In the genomic region with DNA sequence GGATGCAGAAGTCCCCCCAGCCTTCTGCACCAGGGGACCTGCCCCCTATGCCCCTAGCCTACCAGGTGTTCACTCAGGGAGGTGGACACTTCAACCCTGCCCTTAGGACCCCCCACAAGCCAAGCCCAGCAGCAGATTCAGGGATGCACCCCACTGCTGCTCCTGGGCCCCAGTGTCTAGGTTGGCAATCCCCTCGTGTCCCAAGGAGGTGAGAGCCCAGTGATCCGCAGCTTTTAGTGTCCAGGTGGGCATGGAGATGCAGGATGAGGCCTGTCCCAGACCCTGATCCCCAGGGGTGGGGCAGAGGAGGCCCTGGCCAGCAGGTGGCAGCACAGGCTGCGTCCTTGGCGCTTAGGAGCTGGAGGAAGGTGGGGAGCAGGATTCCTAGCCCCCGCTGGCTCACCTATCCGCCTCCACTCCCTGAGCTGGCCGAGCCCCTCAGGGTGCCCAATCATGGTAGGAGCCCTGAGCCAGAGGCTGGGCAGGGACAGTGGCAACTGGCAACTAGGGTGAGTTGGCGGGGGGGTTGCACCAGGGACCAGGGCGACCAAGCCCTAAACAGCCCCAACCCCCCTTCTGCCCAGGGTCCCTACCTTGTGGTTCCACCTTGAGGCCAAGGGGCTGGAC, we compare ENCODE assay signal across 1 cellular context.
TF ChIP-seq lines count a peak whose summit lies in the region.

No MANE protein-coding gene starts in this region.

TF ChIP-seq in HepG2, 621 proteins besides CTCF, POLR2A, EP300 and RAD21 (continues in another document):
- TF ChIP-seq, protein P1, sequence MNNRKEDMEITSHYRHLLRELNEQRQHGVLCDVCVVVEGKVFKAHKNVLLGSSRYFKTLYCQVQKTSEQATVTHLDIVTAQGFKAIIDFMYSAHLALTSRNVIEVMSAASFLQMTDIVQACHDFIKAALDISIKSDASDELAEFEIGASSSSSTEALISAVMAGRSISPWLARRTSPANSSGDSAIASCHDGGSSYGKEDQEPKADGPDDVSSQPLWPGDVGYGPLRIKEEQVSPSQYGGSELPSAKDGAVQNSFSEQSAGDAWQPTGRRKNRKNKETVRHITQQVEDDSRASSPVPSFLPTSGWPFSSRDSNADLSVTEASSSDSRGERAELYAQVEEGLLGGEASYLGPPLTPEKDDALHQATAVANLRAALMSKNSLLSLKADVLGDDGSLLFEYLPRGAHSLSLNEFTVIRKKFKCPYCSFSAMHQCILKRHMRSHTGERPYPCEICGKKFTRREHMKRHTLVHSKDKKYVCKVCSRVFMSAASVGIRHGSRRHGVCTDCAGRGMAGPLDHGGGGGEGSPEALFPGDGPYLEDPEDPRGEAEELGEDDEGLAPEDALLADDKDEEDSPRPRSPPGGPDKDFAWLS (CRISPR knock-in tag; IDR thresholded peaks at IDR 0.05; ENCODE audit: borderline replicate concordance) = no peak
- TF ChIP-seq RBFOX2 (IDR thresholded peaks at IDR 0.05; ENCODE audit: low read depth, low read length) (0 out of 2 replicates have a peak, but pooled peaks have one; percentile 17), THAP11 (CRISPR knock-in tag; IDR thresholded peaks at IDR 0.05) (no peak), ZNF414 (CRISPR knock-in tag; IDR thresholded peaks at IDR 0.05) (0 out of 2 replicates have a peak, but pooled peaks have one; percentile 60), ZNF772 (CRISPR knock-in tag; IDR thresholded peaks at IDR 0.05) (peak; percentile 25; the same call in 1 of the 2 replicates), ZNF547 (CRISPR knock-in tag; IDR thresholded peaks at IDR 0.05) (no peak), ZNF570 (CRISPR knock-in tag; IDR thresholded peaks at IDR 0.05; ENCODE audit: borderline replicate concordance) (no peak), ISL2 (CRISPR knock-in tag; IDR thresholded peaks at IDR 0.05) (no peak), TRAFD1 (CRISPR knock-in tag; IDR thresholded peaks at IDR 0.05; ENCODE audit: borderline replicate concordance) (no peak), ZBTB7A (CRISPR knock-in tag; IDR thresholded peaks at IDR 0.05) (peak; percentile 72), LCORL (IDR thresholded peaks at IDR 0.05) (no peak), LCORL (CRISPR knock-in tag; IDR thresholded peaks at IDR 0.05) (peak; percentile 89), RARA (CRISPR knock-in tag; IDR thresholded peaks at IDR 0.05) (0 out of 2 replicates have a peak, but pooled peaks have one; percentile 4), ZMAT3 (CRISPR knock-in tag; conservative IDR thresholded peaks at IDR 0.05) (peak; percentile 42; the same call in 1 of the 2 replicates), ZNF883 (CRISPR knock-in tag; IDR thresholded peaks at IDR 0.05; ENCODE audit: not compliant biosample characterization) (peak; percentile 59), ARID4A (CRISPR knock-in tag; IDR thresholded peaks at IDR 0.05; ENCODE audit: borderline replicate concordance) (peak; percentile 48; the same call in 1 of the 2 replicates), RFX3 (CRISPR knock-in tag; IDR thresholded peaks at IDR 0.05) (no peak), ZSCAN21 (CRISPR knock-in tag; IDR thresholded peaks at IDR 0.05; ENCODE audit: borderline replicate concordance) (0 out of 2 replicates have a peak, but pooled peaks have one; percentile 47), NCOA2 (CRISPR knock-in tag; IDR thresholded peaks at IDR 0.05) (no peak), SAP130 (CRISPR knock-in tag; IDR thresholded peaks at IDR 0.05; ENCODE audit: low read depth) (0 out of 2 replicates have a peak, but pooled peaks have one; percentile 13), ZNF335 (CRISPR knock-in tag; IDR thresholded peaks at IDR 0.05) (no peak), DR1 (CRISPR knock-in tag; IDR thresholded peaks at IDR 0.05) (no peak), ZNF501 (CRISPR knock-in tag; IDR thresholded peaks at IDR 0.05) (peak; percentile 33; the same call in 1 of the 2 replicates), ZSCAN22 (CRISPR knock-in tag; IDR thresholded peaks at IDR 0.05) (no peak), SMC3 (IDR thresholded peaks at IDR 0.05; ENCODE audit: low read length) (peak; percentile 48; the same call in 1 of the 2 replicates), HIVEP1 (CRISPR knock-in tag; IDR thresholded peaks at IDR 0.05) (0 out of 2 replicates have a peak, but pooled peaks have one; percentile 21), SRY (CRISPR knock-in tag; IDR thresholded peaks at IDR 0.05) (0 out of 2 replicates have a peak, but pooled peaks have one; percentile 57), ARNT2 (CRISPR knock-in tag; IDR thresholded peaks at IDR 0.05; ENCODE audit: low read depth) (no peak), ZNF747 (CRISPR knock-in tag; IDR thresholded peaks at IDR 0.05; ENCODE audit: borderline replicate concordance) (0 out of 2 replicates have a peak, but pooled peaks have one; percentile 22), AGO2 (optimal IDR thresholded peaks at IDR 0.05; ENCODE audit: low read depth, low read length) (peak; percentile 60), ZNF121 (CRISPR knock-in tag; IDR thresholded peaks at IDR 0.05) (0 out of 2 replicates have a peak, but pooled peaks have one; percentile 23)
- TF ChIP-seq, protein P2, sequence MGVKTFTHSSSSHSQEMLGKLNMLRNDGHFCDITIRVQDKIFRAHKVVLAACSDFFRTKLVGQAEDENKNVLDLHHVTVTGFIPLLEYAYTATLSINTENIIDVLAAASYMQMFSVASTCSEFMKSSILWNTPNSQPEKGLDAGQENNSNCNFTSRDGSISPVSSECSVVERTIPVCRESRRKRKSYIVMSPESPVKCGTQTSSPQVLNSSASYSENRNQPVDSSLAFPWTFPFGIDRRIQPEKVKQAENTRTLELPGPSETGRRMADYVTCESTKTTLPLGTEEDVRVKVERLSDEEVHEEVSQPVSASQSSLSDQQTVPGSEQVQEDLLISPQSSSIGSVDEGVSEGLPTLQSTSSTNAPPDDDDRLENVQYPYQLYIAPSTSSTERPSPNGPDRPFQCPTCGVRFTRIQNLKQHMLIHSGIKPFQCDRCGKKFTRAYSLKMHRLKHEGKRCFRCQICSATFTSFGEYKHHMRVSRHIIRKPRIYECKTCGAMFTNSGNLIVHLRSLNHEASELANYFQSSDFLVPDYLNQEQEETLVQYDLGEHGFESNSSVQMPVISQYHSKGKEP (CRISPR knock-in tag; IDR thresholded peaks at IDR 0.05) = no peak
- TF ChIP-seq, protein P3, sequence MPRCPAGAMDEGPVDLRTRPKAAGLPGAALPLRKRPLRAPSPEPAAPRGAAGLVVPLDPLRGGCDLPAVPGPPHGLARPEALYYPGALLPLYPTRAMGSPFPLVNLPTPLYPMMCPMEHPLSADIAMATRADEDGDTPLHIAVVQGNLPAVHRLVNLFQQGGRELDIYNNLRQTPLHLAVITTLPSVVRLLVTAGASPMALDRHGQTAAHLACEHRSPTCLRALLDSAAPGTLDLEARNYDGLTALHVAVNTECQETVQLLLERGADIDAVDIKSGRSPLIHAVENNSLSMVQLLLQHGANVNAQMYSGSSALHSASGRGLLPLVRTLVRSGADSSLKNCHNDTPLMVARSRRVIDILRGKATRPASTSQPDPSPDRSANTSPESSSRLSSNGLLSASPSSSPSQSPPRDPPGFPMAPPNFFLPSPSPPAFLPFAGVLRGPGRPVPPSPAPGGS (CRISPR knock-in tag; IDR thresholded peaks at IDR 0.05) = 0 out of 2 replicates have a peak, but pooled peaks have one; percentile 44
- TF ChIP-seq, protein P4, sequence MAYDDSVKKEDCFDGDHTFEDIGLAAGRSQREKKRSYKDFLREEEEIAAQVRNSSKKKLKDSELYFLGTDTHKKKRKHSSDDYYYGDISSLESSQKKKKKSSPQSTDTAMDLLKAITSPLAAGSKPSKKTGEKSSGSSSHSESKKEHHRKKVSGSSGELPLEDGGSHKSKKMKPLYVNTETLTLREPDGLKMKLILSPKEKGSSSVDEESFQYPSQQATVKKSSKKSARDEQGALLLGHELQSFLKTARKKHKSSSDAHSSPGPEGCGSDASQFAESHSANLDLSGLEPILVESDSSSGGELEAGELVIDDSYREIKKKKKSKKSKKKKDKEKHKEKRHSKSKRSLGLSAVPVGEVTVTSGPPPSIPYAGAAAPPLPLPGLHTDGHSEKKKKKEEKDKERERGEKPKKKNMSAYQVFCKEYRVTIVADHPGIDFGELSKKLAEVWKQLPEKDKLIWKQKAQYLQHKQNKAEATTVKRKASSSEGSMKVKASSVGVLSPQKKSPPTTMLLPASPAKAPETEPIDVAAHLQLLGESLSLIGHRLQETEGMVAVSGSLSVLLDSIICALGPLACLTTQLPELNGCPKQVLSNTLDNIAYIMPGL (CRISPR knock-in tag; IDR thresholded peaks at IDR 0.05; ENCODE audit: borderline replicate concordance in 1 of 2, low read depth in 1 of 2) = peak; percentile 51 to 53; a peak in 1 of 4 replicates
- TF ChIP-seq, protein P5, sequence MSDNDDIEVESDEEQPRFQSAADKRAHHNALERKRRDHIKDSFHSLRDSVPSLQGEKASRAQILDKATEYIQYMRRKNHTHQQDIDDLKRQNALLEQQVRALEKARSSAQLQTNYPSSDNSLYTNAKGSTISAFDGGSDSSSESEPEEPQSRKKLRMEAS (IDR thresholded peaks at IDR 0.05) = peak; percentile 14; the same call in 1 of the 2 replicates
- TF ChIP-seq, protein P6, sequence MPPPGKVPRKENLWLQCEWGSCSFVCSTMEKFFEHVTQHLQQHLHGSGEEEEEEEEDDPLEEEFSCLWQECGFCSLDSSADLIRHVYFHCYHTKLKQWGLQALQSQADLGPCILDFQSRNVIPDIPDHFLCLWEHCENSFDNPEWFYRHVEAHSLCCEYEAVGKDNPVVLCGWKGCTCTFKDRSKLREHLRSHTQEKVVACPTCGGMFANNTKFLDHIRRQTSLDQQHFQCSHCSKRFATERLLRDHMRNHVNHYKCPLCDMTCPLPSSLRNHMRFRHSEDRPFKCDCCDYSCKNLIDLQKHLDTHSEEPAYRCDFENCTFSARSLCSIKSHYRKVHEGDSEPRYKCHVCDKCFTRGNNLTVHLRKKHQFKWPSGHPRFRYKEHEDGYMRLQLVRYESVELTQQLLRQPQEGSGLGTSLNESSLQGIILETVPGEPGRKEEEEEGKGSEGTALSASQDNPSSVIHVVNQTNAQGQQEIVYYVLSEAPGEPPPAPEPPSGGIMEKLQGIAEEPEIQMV (CRISPR knock-in tag; IDR thresholded peaks at IDR 0.05; ENCODE audit: low read depth) = 0 out of 2 replicates have a peak, but pooled peaks have one; percentile 12
- TF ChIP-seq, protein P7, sequence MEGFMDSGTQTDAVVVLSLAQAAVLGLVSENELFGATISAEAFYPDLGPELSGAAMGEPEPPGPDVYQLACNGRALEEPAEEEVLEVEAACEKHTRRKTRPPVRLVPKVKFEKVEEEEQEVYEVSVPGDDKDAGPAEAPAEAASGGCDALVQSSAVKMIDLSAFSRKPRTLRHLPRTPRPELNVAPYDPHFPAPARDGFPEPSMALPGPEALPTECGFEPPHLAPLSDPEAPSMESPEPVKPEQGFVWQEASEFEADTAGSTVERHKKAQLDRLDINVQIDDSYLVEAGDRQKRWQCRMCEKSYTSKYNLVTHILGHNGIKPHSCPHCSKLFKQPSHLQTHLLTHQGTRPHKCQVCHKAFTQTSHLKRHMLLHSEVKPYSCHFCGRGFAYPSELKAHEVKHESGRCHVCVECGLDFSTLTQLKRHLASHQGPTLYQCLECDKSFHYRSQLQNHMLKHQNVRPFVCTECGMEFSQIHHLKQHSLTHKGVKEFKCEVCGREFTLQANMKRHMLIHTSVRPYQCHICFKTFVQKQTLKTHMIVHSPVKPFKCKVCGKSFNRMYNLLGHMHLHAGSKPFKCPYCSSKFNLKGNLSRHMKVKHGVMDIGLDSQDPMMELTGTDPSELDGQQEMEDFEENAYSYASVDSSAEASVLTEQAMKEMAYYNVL (CRISPR knock-in tag; IDR thresholded peaks at IDR 0.05; ENCODE audit: borderline replicate concordance) = 0 out of 2 replicates have a peak, but pooled peaks have one; percentile 35
